ENCODE assay signal across 1 cellular context in the genomic region with DNA sequence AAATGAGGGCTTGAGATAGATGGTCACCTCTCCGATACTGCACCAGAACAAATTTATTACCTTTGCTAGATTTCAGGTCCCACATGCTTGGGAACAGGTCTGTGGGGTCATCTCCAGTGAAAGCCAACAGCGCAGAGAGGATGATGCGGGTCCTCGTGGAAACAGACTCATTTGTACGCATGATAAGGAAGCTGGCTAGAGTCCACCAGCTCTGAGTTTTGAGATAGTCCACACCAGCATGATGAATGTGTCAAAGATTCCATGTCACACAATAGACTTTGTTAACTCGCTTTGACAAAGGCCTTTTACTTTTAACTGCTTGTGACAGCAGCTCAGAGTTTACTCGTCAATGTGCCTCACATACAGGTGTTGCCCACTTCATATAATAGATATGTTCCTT.
TF ChIP-seq lines count a peak whose summit lies in the region.

No MANE protein-coding gene starts in this region.

TF ChIP-seq in K562, 482 proteins besides CTCF, POLR2A, EP300 and RAD21 (continued from another document and continues in another):
- no peak for TF ChIP-seq CBX2 (IDR thresholded peaks at IDR 0.05; ENCODE audit: insufficient read depth, low read length, poor library complexity, severe bottlenecking)
- peak; percentile 88 for TF ChIP-seq MEIS2 (IDR thresholded peaks at IDR 0.05; ENCODE audit: partially characterized antibody)
- TF ChIP-seq ZNF644 (tag; IDR thresholded peaks at IDR 0.05; ENCODE audit: low read depth) = no peak
- peak; percentile 94 for TF ChIP-seq SOX6 (IDR thresholded peaks at IDR 0.05)
- 0 out of 2 replicates have a peak, but pooled peaks have one; percentile 52 for TF ChIP-seq NCOA1 (IDR thresholded peaks at IDR 0.05; ENCODE audit: low read depth)
- TF ChIP-seq CREM (IDR thresholded peaks at IDR 0.05; ENCODE audit: low read depth) = no peak
- TF ChIP-seq, protein P1, sequence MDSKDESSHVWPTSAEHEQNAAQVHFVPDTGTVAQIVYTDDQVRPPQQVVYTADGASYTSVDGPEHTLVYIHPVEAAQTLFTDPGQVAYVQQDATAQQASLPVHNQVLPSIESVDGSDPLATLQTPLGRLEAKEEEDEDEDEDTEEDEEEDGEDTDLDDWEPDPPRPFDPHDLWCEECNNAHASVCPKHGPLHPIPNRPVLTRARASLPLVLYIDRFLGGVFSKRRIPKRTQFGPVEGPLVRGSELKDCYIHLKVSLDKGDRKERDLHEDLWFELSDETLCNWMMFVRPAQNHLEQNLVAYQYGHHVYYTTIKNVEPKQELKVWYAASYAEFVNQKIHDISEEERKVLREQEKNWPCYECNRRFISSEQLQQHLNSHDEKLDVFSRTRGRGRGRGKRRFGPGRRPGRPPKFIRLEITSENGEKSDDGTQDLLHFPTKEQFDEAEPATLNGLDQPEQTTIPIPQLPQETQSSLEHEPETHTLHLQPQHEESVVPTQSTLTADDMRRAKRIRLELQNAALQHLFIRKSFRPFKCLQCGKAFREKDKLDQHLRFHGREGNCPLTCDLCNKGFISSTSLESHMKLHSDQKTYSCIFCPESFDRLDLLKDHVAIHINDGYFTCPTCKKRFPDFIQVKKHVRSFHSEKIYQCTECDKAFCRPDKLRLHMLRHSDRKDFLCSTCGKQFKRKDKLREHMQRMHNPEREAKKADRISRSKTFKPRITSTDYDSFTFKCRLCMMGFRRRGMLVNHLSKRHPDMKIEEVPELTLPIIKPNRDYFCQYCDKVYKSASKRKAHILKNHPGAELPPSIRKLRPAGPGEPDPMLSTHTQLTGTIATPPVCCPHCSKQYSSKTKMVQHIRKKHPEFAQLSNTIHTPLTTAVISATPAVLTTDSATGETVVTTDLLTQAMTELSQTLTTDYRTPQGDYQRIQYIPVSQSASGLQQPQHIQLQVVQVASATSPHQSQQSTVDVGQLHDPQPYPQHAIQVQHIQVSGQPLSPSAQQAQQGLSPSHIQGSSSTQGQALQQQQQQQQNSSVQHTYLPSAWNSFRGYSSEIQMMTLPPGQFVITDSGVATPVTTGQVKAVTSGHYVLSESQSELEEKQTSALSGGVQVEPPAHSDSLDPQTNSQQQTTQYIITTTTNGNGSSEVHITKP (IDR thresholded peaks at IDR 0.05; ENCODE audit: partially characterized antibody) = no peak
- no peak for TF ChIP-seq MLLT1 (IDR thresholded peaks at IDR 0.05)
- TF ChIP-seq CTBP1 (IDR thresholded peaks at IDR 0.05; ENCODE audit: borderline replicate concordance) = peak; percentile 56
- TF ChIP-seq ZSCAN32 (CRISPR knock-in tag; IDR thresholded peaks at IDR 0.05) = no peak
- TF ChIP-seq TGIF2 (CRISPR knock-in tag; IDR thresholded peaks at IDR 0.05) = no peak
- no peak for TF ChIP-seq ZNF253 (CRISPR knock-in tag; conservative IDR thresholded peaks at IDR 0.05)
- peak; percentile 79 for TF ChIP-seq NCOR1 (IDR thresholded peaks at IDR 0.05)
- no peak for TF ChIP-seq ZNF12 (CRISPR knock-in tag; IDR thresholded peaks at IDR 0.05)
- no peak for TF ChIP-seq SAP30 (IDR thresholded peaks at IDR 0.05; ENCODE audit: borderline replicate concordance, insufficient read depth, low read depth, low read length, poor library complexity, severe bottlenecking)
- TF ChIP-seq, protein P2, sequence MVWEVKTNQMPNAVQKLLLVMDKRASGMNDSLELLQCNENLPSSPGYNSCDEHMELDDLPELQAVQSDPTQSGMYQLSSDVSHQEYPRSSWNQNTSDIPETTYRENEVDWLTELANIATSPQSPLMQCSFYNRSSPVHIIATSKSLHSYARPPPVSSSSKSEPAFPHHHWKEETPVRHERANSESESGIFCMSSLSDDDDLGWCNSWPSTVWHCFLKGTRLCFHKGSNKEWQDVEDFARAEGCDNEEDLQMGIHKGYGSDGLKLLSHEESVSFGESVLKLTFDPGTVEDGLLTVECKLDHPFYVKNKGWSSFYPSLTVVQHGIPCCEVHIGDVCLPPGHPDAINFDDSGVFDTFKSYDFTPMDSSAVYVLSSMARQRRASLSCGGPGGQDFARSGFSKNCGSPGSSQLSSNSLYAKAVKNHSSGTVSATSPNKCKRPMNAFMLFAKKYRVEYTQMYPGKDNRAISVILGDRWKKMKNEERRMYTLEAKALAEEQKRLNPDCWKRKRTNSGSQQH (CRISPR knock-in tag; IDR thresholded peaks at IDR 0.05) = no peak
- no peak for TF ChIP-seq ZNF23 (CRISPR knock-in tag; IDR thresholded peaks at IDR 0.05)
- no peak for TF ChIP-seq FOXK2 (conservative IDR thresholded peaks at IDR 0.05 in 1 of 2, IDR thresholded peaks at IDR 0.05 in 1 of 2; ENCODE audit: low read depth in 2 of 2)
- TF ChIP-seq OTX1 (CRISPR knock-in tag; IDR thresholded peaks at IDR 0.05) = no peak
- TF ChIP-seq RNF2 (IDR thresholded peaks at IDR 0.05) = no peak
- no peak for TF ChIP-seq E2F5 (CRISPR knock-in tag; IDR thresholded peaks at IDR 0.05)
- no peak for TF ChIP-seq USF1 (CRISPR knock-in tag; IDR thresholded peaks at IDR 0.05)
- TF ChIP-seq PHF21A (IDR thresholded peaks at IDR 0.05; ENCODE audit: borderline replicate concordance, low read depth) = no peak
- TF ChIP-seq, protein P3, sequence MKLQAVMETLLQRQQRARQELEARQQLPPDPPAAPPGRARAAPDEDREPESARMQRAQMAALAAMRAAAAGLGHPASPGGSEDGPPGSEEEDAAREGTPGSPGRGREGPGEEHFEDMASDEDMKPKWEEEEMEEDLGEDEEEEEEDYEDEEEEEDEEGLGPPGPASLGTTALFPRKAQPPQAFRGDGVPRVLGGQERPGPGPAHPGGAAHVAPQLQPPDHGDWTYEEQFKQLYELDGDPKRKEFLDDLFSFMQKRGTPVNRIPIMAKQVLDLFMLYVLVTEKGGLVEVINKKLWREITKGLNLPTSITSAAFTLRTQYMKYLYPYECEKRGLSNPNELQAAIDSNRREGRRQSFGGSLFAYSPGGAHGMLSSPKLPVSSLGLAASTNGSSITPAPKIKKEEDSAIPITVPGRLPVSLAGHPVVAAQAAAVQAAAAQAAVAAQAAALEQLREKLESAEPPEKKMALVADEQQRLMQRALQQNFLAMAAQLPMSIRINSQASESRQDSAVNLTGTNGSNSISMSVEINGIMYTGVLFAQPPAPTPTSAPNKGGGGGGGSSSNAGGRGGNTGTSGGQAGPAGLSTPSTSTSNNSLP (IDR thresholded peaks at IDR 0.05; ENCODE audit: borderline replicate concordance, low read depth, low read length) = no peak
- TF ChIP-seq ZZZ3 (IDR thresholded peaks at IDR 0.05) = no peak
- TF ChIP-seq HMGXB4 (CRISPR knock-in tag; IDR thresholded peaks at IDR 0.05) = no peak
- no peak for TF ChIP-seq KAT2B (IDR thresholded peaks at IDR 0.05; ENCODE audit: low read depth, low read length)
- no peak for TF ChIP-seq PURB (CRISPR knock-in tag; IDR thresholded peaks at IDR 0.05; ENCODE audit: low read depth)
- peak; percentile 85 for TF ChIP-seq SMARCA4 (IDR thresholded peaks at IDR 0.05)
- TF ChIP-seq NR2C2 (CRISPR knock-in tag; IDR thresholded peaks at IDR 0.05) = no peak
- TF ChIP-seq NR2C2 (tag; IDR thresholded peaks at IDR 0.05) = peak; percentile 31; the same call in 1 of the 2 replicates
- TF ChIP-seq, protein P4, sequence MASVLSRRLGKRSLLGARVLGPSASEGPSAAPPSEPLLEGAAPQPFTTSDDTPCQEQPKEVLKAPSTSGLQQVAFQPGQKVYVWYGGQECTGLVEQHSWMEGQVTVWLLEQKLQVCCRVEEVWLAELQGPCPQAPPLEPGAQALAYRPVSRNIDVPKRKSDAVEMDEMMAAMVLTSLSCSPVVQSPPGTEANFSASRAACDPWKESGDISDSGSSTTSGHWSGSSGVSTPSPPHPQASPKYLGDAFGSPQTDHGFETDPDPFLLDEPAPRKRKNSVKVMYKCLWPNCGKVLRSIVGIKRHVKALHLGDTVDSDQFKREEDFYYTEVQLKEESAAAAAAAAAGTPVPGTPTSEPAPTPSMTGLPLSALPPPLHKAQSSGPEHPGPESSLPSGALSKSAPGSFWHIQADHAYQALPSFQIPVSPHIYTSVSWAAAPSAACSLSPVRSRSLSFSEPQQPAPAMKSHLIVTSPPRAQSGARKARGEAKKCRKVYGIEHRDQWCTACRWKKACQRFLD (CRISPR knock-in tag; IDR thresholded peaks at IDR 0.05) = no peak
- no peak for TF ChIP-seq ZNF561 (CRISPR knock-in tag; conservative IDR thresholded peaks at IDR 0.05)
- no peak for TF ChIP-seq ZNF785 (CRISPR knock-in tag; IDR thresholded peaks at IDR 0.05)
- no peak for TF ChIP-seq KLF6 (CRISPR knock-in tag; IDR thresholded peaks at IDR 0.05; ENCODE audit: borderline replicate concordance)
- no peak for TF ChIP-seq PML (IDR thresholded peaks at IDR 0.05; ENCODE audit: low read length)
- TF ChIP-seq KDM1A (IDR thresholded peaks at IDR 0.05) = peak; percentile 48 to 52
- TF ChIP-seq TEAD4 (IDR thresholded peaks at IDR 0.05; ENCODE audit: low read length) = peak; percentile 79
- no peak for TF ChIP-seq TEAD4 (CRISPR knock-in tag; IDR thresholded peaks at IDR 0.05; ENCODE audit: borderline replicate concordance)
- no peak for TF ChIP-seq ZNF24 (IDR thresholded peaks at IDR 0.05)
- no peak for TF ChIP-seq ZNF431 (CRISPR knock-in tag; IDR thresholded peaks at IDR 0.05)
- TF ChIP-seq MEF2D (tag; conservative IDR thresholded peaks at IDR 0.05; ENCODE audit: low read depth) = no peak
- TF ChIP-seq SMARCB1 (IDR thresholded peaks at IDR 0.05; ENCODE audit: insufficient read length, low read depth) = no peak
- TF ChIP-seq POLR2H (tag; IDR thresholded peaks at IDR 0.05; ENCODE audit: low read depth) = no peak
- TF ChIP-seq ARNT (IDR thresholded peaks at IDR 0.05) = no peak
- TF ChIP-seq NR1H2 (CRISPR knock-in tag; IDR thresholded peaks at IDR 0.05) = no peak
- TF ChIP-seq U2AF1 (optimal IDR thresholded peaks at IDR 0.05; ENCODE audit: low read depth, low read length) = no peak
- no peak for TF ChIP-seq GTF2F1 (IDR thresholded peaks at IDR 0.05; ENCODE audit: low read depth, low read length)
- no peak for TF ChIP-seq ZNF232 (CRISPR knock-in tag; IDR thresholded peaks at IDR 0.05)
- no peak for TF ChIP-seq CHD1 (IDR thresholded peaks at IDR 0.05; ENCODE audit: low read length)
- TF ChIP-seq ZNF133 (CRISPR knock-in tag; IDR thresholded peaks at IDR 0.05) = no peak
- no peak for TF ChIP-seq MAFF (IDR thresholded peaks at IDR 0.05; ENCODE audit: low read length)
- TF ChIP-seq KHSRP (IDR thresholded peaks at IDR 0.05) = no peak
- no peak for TF ChIP-seq ZNF512 (tag; IDR thresholded peaks at IDR 0.05)
- TF ChIP-seq SIN3B (IDR thresholded peaks at IDR 0.05; ENCODE audit: low read depth) = no peak
- no peak for TF ChIP-seq RUNX1 (IDR thresholded peaks at IDR 0.05; ENCODE audit: low read depth)
- TF ChIP-seq MAFG (tag; conservative IDR thresholded peaks at IDR 0.05) = no peak; the same call in 1 of the 2 replicates
- no peak for TF ChIP-seq HMG20A (CRISPR knock-in tag; conservative IDR thresholded peaks at IDR 0.05)
- TF ChIP-seq GATAD2B (IDR thresholded peaks at IDR 0.05; ENCODE audit: borderline replicate concordance) = no peak
- no peak for TF ChIP-seq HDGF (IDR thresholded peaks at IDR 0.05)
- TF ChIP-seq PHF8 (IDR thresholded peaks at IDR 0.05; ENCODE audit: borderline replicate concordance, low read length) = no peak
- TF ChIP-seq, protein P5, sequence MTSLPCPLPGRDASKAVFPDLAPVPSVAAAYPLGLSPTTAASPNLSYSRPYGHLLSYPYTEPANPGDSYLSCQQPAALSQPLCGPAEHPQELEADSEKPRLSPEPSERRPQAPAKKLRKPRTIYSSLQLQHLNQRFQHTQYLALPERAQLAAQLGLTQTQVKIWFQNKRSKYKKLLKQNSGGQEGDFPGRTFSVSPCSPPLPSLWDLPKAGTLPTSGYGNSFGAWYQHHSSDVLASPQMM (CRISPR knock-in tag; IDR thresholded peaks at IDR 0.05) = no peak
